In the genomic region with DNA sequence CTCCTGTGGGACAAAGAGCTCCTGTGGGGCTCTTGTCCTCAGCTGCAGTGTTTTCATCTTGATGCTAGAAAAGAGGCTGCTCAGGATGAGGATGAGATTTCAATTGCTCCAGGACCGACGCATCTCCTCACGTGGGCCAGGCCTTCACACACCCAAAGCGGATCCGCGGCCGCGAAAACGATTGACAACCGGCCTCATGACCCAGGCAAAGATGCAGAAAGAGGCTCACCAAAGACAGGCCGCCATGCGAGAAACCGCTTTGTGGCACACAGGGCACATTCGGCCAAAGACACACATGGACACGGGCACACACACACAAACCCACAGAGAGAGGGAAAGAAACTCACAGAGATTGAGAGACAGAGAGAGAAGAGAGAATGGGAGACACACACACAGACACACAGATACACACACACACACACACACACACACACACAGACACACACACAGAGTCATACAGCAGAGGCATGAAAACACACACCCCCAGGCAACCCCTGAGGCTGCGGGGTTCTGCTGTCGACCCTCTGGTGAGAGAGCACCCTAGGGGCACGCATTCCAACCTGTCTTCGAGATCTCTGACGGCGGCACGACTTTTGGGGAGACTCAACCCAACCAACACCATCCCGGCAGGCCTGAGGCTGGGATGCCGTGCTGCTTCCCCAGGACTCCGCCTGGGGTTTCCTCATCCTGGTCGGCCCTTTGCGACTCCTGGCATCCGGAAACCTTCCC, we compare ENCODE assay signal across 1 cellular context.
TF ChIP-seq lines count a peak whose summit lies in the region.

No MANE protein-coding gene starts in this region.

TF ChIP-seq in SK-N-SH, 30 proteins besides CTCF, POLR2A, EP300 and RAD21 (continued from another document):
- TF ChIP-seq, protein P1, sequence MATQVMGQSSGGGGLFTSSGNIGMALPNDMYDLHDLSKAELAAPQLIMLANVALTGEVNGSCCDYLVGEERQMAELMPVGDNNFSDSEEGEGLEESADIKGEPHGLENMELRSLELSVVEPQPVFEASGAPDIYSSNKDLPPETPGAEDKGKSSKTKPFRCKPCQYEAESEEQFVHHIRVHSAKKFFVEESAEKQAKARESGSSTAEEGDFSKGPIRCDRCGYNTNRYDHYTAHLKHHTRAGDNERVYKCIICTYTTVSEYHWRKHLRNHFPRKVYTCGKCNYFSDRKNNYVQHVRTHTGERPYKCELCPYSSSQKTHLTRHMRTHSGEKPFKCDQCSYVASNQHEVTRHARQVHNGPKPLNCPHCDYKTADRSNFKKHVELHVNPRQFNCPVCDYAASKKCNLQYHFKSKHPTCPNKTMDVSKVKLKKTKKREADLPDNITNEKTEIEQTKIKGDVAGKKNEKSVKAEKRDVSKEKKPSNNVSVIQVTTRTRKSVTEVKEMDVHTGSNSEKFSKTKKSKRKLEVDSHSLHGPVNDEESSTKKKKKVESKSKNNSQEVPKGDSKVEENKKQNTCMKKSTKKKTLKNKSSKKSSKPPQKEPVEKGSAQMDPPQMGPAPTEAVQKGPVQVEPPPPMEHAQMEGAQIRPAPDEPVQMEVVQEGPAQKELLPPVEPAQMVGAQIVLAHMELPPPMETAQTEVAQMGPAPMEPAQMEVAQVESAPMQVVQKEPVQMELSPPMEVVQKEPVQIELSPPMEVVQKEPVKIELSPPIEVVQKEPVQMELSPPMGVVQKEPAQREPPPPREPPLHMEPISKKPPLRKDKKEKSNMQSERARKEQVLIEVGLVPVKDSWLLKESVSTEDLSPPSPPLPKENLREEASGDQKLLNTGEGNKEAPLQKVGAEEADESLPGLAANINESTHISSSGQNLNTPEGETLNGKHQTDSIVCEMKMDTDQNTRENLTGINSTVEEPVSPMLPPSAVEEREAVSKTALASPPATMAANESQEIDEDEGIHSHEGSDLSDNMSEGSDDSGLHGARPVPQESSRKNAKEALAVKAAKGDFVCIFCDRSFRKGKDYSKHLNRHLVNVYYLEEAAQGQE (IDR thresholded peaks at IDR 0.05; ENCODE audit: low read depth, low read length), result no peak
- no peak for TF ChIP-seq TEAD4 (IDR thresholded peaks at IDR 0.05; ENCODE audit: borderline replicate concordance, insufficient read depth)
- TF ChIP-seq, protein P2, sequence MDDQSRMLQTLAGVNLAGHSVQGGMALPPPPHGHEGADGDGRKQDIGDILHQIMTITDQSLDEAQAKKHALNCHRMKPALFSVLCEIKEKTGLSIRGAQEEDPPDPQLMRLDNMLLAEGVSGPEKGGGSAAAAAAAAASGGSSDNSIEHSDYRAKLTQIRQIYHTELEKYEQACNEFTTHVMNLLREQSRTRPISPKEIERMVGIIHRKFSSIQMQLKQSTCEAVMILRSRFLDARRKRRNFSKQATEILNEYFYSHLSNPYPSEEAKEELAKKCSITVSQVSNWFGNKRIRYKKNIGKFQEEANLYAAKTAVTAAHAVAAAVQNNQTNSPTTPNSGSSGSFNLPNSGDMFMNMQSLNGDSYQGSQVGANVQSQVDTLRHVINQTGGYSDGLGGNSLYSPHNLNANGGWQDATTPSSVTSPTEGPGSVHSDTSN (IDR thresholded peaks at IDR 0.05), result no peak
- TF ChIP-seq JUND (IDR thresholded peaks at IDR 0.05), result no peak
- no peak for TF ChIP-seq SMC3 (IDR thresholded peaks at IDR 0.05; ENCODE audit: low read depth, low read length)
- TF ChIP-seq, protein P3, sequence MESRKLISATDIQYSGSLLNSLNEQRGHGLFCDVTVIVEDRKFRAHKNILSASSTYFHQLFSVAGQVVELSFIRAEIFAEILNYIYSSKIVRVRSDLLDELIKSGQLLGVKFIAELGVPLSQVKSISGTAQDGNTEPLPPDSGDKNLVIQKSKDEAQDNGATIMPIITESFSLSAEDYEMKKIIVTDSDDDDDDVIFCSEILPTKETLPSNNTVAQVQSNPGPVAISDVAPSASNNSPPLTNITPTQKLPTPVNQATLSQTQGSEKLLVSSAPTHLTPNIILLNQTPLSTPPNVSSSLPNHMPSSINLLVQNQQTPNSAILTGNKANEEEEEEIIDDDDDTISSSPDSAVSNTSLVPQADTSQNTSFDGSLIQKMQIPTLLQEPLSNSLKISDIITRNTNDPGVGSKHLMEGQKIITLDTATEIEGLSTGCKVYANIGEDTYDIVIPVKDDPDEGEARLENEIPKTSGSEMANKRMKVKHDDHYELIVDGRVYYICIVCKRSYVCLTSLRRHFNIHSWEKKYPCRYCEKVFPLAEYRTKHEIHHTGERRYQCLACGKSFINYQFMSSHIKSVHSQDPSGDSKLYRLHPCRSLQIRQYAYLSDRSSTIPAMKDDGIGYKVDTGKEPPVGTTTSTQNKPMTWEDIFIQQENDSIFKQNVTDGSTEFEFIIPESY (IDR thresholded peaks at IDR 0.05; ENCODE audit: borderline replicate concordance, low read depth), result no peak
- no peak for TF ChIP-seq GATA2 (CRISPR knock-in tag; IDR thresholded peaks at IDR 0.05)
- TF ChIP-seq POLR2AphosphoS5 (IDR thresholded peaks at IDR 0.05; ENCODE audit: low read depth, low read length), result no peak
- TF ChIP-seq FOSL2 (IDR thresholded peaks at IDR 0.05; ENCODE audit: borderline replicate concordance, low read depth), result no peak
- TF ChIP-seq MEF2A (IDR thresholded peaks at IDR 0.05; ENCODE audit: borderline replicate concordance, low read depth), result no peak
- TF ChIP-seq ELF1 (IDR thresholded peaks at IDR 0.05), result no peak
- no peak for TF ChIP-seq FOXM1 (IDR thresholded peaks at IDR 0.05; ENCODE audit: low read depth)
- TF ChIP-seq RFX5 (IDR thresholded peaks at IDR 0.05; ENCODE audit: low read length), result no peak
- no peak for TF ChIP-seq NFIC (IDR thresholded peaks at IDR 0.05; ENCODE audit: borderline replicate concordance)
